In genomic region chr7:65981965-65982792, GRCh38 we compare ENCODE assay signal across 8 cellular contexts. TPM values are rescaled to one million over a fixed set of nuclear protein-coding genes. Genes with fewer than 3 reads are reported as not detected.
DNase-seq lines count a peak whose midpoint lies in the region; ATAC-seq, FAIRE-seq and TF ChIP-seq lines count a peak whose summit lies in the region.

Gene GUSB, minus strand, starts transcription at chr7:65982213. Its CDS starts 30 bp downstream, at chr7:65982183.

- peaks cover 4 to 12% of the 10 kb centered on the region in 2 experiments for H4K20me1 ChIP-seq in H1 (replicated peaks in 1 of 2; ENCODE audit: control insufficient read depth in 1 of 2, insufficient read depth in 2 of 2, low read length in 2 of 2)

- intact Hi-C loops in Caco-2 (cut with micrococcal nuclease; ENCODE audit: unreplicated experiment): loop anchor here (2.0 kb wide), 1 partner anchor 33 kb away; no protein-coding TSS in a partner anchor

- peak; percentile 92 to 95 for DNase-seq in Caco-2
- peak; percentile 96 for DNase-seq in NT2/D1 (ENCODE audit: low read depth, low spot score)
- peak; percentile 94 for DNase-seq in activated CD8-positive, alpha-beta memory T cell treated with anti-CD3 and anti-CD28 coated beads, Interleukin-2, amount 10 ng/mL, durations not matched to agents 7 days and 5 days
- peak; percentile 79 to 98 for DNase-seq in H1 (ENCODE audit: low read depth in 1 of 2, low spot score in 2 of 2)
- DNase-seq in mesenchymal stem cell: peak; percentile 83
- peak; percentile 72 for DNase-seq in stimulated activated CD8-positive, alpha-beta memory T cell treated with anti-CD3 and anti-CD28 coated beads, Interleukin-12 subunit alpha, Interleukin-12 subunit beta, amount 100 ng/mL, for 24 hours (ENCODE audit: extremely low read depth)

- peak in 1 of 2 experiments; percentile 16; a peak in 1 of 4 replicates for TF ChIP-seq RAD21 in H1 (IDR thresholded peaks at IDR 0.05 in 1 of 2, conservative IDR thresholded peaks at IDR 0.05 in 1 of 2; ENCODE audit: low read depth in 2 of 2, low read length in 2 of 2)

- CTCF ChIA-PET in Caco-2 (lab: Charles Lee): interaction anchor here (0.7 kb wide), 1 partner anchor 212 kb away, joined by 5 read pairs; no protein-coding TSS in a partner anchor
- CTCF ChIA-PET in activated CD8-positive, alpha-beta memory T cell treated with anti-CD3 and anti-CD28 coated beads, Interleukin-2, amount 10 ng/mL, durations not matched to agents 7 days and 5 days (lab: Charles Lee): interaction anchor here (1.0 to 1.8 kb wide), 3 partner anchors 49 to 231 kb away, joined by 3 to 8 read pairs (median 3); no protein-coding TSS in a partner anchor
- CTCF ChIA-PET in H1 (lab: Charles Lee; ENCODE audit: partially characterized antibody): no interaction called here

- H2BK15ac ChIP-seq in H1 (ENCODE audit: low read length): no peak within 1 kb of the TSS
- peak within 1 kb of the TSS; percentile 48 for H2BK15ac ChIP-seq in mesenchymal stem cell (ENCODE audit: low read depth, poor library complexity, severe bottlenecking)

- no peak within 1 kb of the TSS for H4K91ac ChIP-seq in H1 (replicated peaks; ENCODE audit: insufficient read length, low read length)
- H4K91ac ChIP-seq in mesenchymal stem cell (ENCODE audit: low read length): peak within 1 kb of the TSS; percentile 44

- WGBS in H1 (ENCODE audit: extremely low coverage in 1 of 2, insufficient coverage in 1 of 2, insufficient read length in 1 of 2, insufficient replicate concordance in 2 of 2, low coverage in 1 of 2, low lambda C conversion rate in 2 of 2, missing lambda C conversion rate in 1 of 2), 2 experiments: 9% methylated on average over 49 of the region's 62 CpGs; no CpG with 5 or more reads in 1 of the 2 experiments
- WGBS in mesenchymal stem cell: 10% methylated on average over 62 of the region's 62 CpGs

- H3K79me2 ChIP-seq in H1 (ENCODE audit: control insufficient read depth in 1 of 2, insufficient read depth in 2 of 2, low read length in 2 of 2): peaks cover 0 to 16% of the 10 kb centered on the region in 2 experiments; a peak in 2 of 4 replicates

- H2AFZ ChIP-seq in H1 (ENCODE audit: low read length) (peak within 1 kb of the TSS; percentile 95), mesenchymal stem cell (ENCODE audit: low read depth, low read length) (peak within 1 kb of the TSS; percentile 85)

- no peaks in the 10 kb centered on the region for H3K27me3 ChIP-seq in Caco-2 (replicated peaks; ENCODE audit: control insufficient read depth, insufficient read depth, low read length)
- H3K27me3 ChIP-seq in HUES48 (ENCODE audit: control insufficient read depth, insufficient read depth, low read length): no peaks in the 10 kb centered on the region
- no peaks in the 10 kb centered on the region for H3K27me3 ChIP-seq in NT2/D1 (ENCODE audit: insufficient read depth, insufficient read length)
- H3K27me3 ChIP-seq in H1 (replicated peaks in 1 of 4; ENCODE audit: control insufficient read depth in 3 of 4, extremely low read depth in 1 of 4, insufficient read depth in 3 of 4, low read length in 3 of 4): no peaks in the 10 kb centered on the region
- H3K27me3 ChIP-seq in mesenchymal stem cell (ENCODE audit: control insufficient read depth in 1 of 2, insufficient read depth in 1 of 2, low read length in 2 of 2): no peaks in the 10 kb centered on the region

- H3K4me1 Mint-ChIP-seq in Caco-2 (ENCODE audit: low read depth, unreplicated experiment): no peaks in the 10 kb centered on the region
- peaks cover 6% of the 10 kb centered on the region for H3K4me1 Mint-ChIP-seq in activated CD8-positive, alpha-beta memory T cell treated with anti-CD3 and anti-CD28 coated beads, Interleukin-2, amount 10 ng/mL, durations not matched to agents 7 days and 5 days

- H3K23ac ChIP-seq in H1 (ENCODE audit: insufficient read length): no peak within 1 kb of the TSS
- no peak within 1 kb of the TSS for H3K23ac ChIP-seq in mesenchymal stem cell (ENCODE audit: low read length in 2 of 2)

- BruUV-seq in Caco-2 (replicated peaks; lab: Mats Ljungman, UMichigan): no TSS peak

- H3K9me3 Mint-ChIP-seq in Caco-2 (ENCODE audit: unreplicated experiment): no peaks in the 10 kb centered on the region
- H3K9me3 Mint-ChIP-seq in activated CD8-positive, alpha-beta memory T cell treated with anti-CD3 and anti-CD28 coated beads, Interleukin-2, amount 10 ng/mL, durations not matched to agents 7 days and 5 days (ENCODE audit: low read depth): no peaks in the 10 kb centered on the region

- H3K4me3 ChIP-seq in Caco-2 (ENCODE audit: low read depth, low read length) (peak within 1 kb of the TSS; percentile 68), HUES48 (ENCODE audit: low read depth, low read length) (peak within 1 kb of the TSS; percentile 75), NT2/D1 (ENCODE audit: insufficient read length, low read depth) (peak within 1 kb of the TSS; percentile 88), H1 (ENCODE audit: extremely low read depth in 1 of 4, insufficient read depth in 2 of 4, low read depth in 3 of 4, low read length in 4 of 4) (peak within 1 kb of the TSS; percentile 64 to 93 (median 77)), mesenchymal stem cell (ENCODE audit: insufficient read depth in 1 of 2, low read depth in 1 of 2, low read length in 2 of 2) (peak within 1 kb of the TSS; percentile 83 to 87)

- no peaks in the 10 kb centered on the region for H3K27me3 Mint-ChIP-seq in Caco-2 (ENCODE audit: insufficient read depth, unreplicated experiment)
- H3K27me3 Mint-ChIP-seq in activated CD8-positive, alpha-beta memory T cell treated with anti-CD3 and anti-CD28 coated beads, Interleukin-2, amount 10 ng/mL, durations not matched to agents 7 days and 5 days: no peaks in the 10 kb centered on the region

- TF ChIP-seq EP300 in H1 (IDR thresholded peaks at IDR 0.05; ENCODE audit: borderline replicate concordance in 1 of 2, low read depth in 2 of 2, low read length in 2 of 2): 0 out of 3 replicates have a peak, but pooled peaks of 1 of the 2 experiments have one; percentile 73

- H4K5ac ChIP-seq in H1 (ENCODE audit: insufficient read length, low read depth, low read length): peak within 1 kb of the TSS; percentile 67

- H3K9ac ChIP-seq in HUES48 (ENCODE audit: low read depth, low read length) (peak within 1 kb of the TSS; percentile 81), NT2/D1 (ENCODE audit: insufficient read length, low read depth) (peak within 1 kb of the TSS; percentile 98), H1 (replicated peaks in 1 of 4; ENCODE audit: extremely low read depth in 1 of 4, low read depth in 3 of 4, low read length in 3 of 4) (peak within 1 kb of the TSS; percentile 77 to 90 (median 83)), mesenchymal stem cell (ENCODE audit: low read length) (peak within 1 kb of the TSS; percentile 94)

- H3K56ac ChIP-seq in H1 (replicated peaks; ENCODE audit: insufficient read length, low read depth, low read length): peak within 1 kb of the TSS; percentile 64

- POLR2A ChIA-PET in Caco-2 (lab: Charles Lee): no interaction called here
- POLR2A ChIA-PET in H1 (lab: Charles Lee; ENCODE audit: partially characterized antibody): interaction anchor here (0.7 to 2.1 kb wide), 5 partner anchors 8 to 673 kb away, joined by 3 to 6 read pairs (median 3); no protein-coding TSS in a partner anchor

- H2BK20ac ChIP-seq in H1 (ENCODE audit: low read length): no peak within 1 kb of the TSS

- H3K23me2 ChIP-seq in H1 (ENCODE audit: low read depth, low read length): no peaks in the 10 kb centered on the region

- H3K79me1 ChIP-seq in H1 (ENCODE audit: low read depth, low read length): no peaks in the 10 kb centered on the region; the same call in none of the 2 replicates
- peaks cover 18% of the 10 kb centered on the region for H3K79me1 ChIP-seq in mesenchymal stem cell (replicated peaks; ENCODE audit: low read length, poor library complexity, severe bottlenecking)

- TF ChIP-seq POLR2A in H1 (IDR thresholded peaks at IDR 0.05; ENCODE audit: control extremely low read depth in 1 of 2, low read depth in 2 of 2, low read length in 2 of 2): peak; percentile 92 to 96

- peak within 1 kb of the TSS; percentile 96 for H4K8ac ChIP-seq in H1 (ENCODE audit: extremely low read depth, insufficient read depth, low read length)
- peak within 1 kb of the TSS; percentile 92 for H4K8ac ChIP-seq in mesenchymal stem cell (ENCODE audit: low read length)

- H3K4me3 Mint-ChIP-seq in Caco-2 (ENCODE audit: unreplicated experiment): peak within 1 kb of the TSS; percentile 67
- H3K4me3 Mint-ChIP-seq in activated CD8-positive, alpha-beta memory T cell treated with anti-CD3 and anti-CD28 coated beads, Interleukin-2, amount 10 ng/mL, durations not matched to agents 7 days and 5 days: peak within 1 kb of the TSS; percentile 86

- H3K4ac ChIP-seq in H1 (replicated peaks; ENCODE audit: insufficient read length, low read depth, low read length) (no peak within 1 kb of the TSS), mesenchymal stem cell (ENCODE audit: low read depth in 1 of 2, low read length in 2 of 2) (peak within 1 kb of the TSS; percentile 60 to 83)

- H3K27ac ChIP-seq in HUES48 (ENCODE audit: low read depth, low read length) (peak within 1 kb of the TSS; percentile 78), H1 (ENCODE audit: low read depth, low read length) (peak within 1 kb of the TSS; percentile 73; the same call in 1 of the 2 replicates), mesenchymal stem cell (ENCODE audit: low read length, poor library complexity, severe bottlenecking) (peak within 1 kb of the TSS; percentile 15)

- H3K36me3 Mint-ChIP-seq in Caco-2 (ENCODE audit: insufficient read depth, unreplicated experiment): peaks cover 7% of the 10 kb centered on the region
- peaks cover 16% of the 10 kb centered on the region for H3K36me3 Mint-ChIP-seq in activated CD8-positive, alpha-beta memory T cell treated with anti-CD3 and anti-CD28 coated beads, Interleukin-2, amount 10 ng/mL, durations not matched to agents 7 days and 5 days

- H2BK120ac ChIP-seq in H1 (replicated peaks; ENCODE audit: low read depth, low read length) (no peak within 1 kb of the TSS), mesenchymal stem cell (ENCODE audit: low read depth, low read length) (peak within 1 kb of the TSS; percentile 45)

- H3K27ac Mint-ChIP-seq in Caco-2 (ENCODE audit: unreplicated experiment): peak within 1 kb of the TSS; percentile 23
- H3K27ac Mint-ChIP-seq in activated CD8-positive, alpha-beta memory T cell treated with anti-CD3 and anti-CD28 coated beads, Interleukin-2, amount 10 ng/mL, durations not matched to agents 7 days and 5 days: peak within 1 kb of the TSS; percentile 99

- no peak within 1 kb of the TSS for H2BK12ac ChIP-seq in H1 (ENCODE audit: low read depth, low read length)
- no peak within 1 kb of the TSS for H2BK12ac ChIP-seq in mesenchymal stem cell (ENCODE audit: low read length in 2 of 2)

- FAIRE-seq in H1 (lab: Jason Lieb, UNC): no peak

- H2AK5ac ChIP-seq in H1 (ENCODE audit: low read depth, low read length) (no peak within 1 kb of the TSS), mesenchymal stem cell (ENCODE audit: low read length, severe bottlenecking) (no peak within 1 kb of the TSS)

- H3K14ac ChIP-seq in H1 (ENCODE audit: insufficient read length): no peak within 1 kb of the TSS
- peak within 1 kb of the TSS; percentile 45 to 61 for H3K14ac ChIP-seq in mesenchymal stem cell (ENCODE audit: low read length in 2 of 2)

- no peaks in the 10 kb centered on the region for H3K36me3 ChIP-seq in Caco-2 (ENCODE audit: control insufficient read depth, insufficient read depth, low read length)
- H3K36me3 ChIP-seq in HUES48 (ENCODE audit: control insufficient read depth, insufficient read depth, low read length): peaks cover 24% of the 10 kb centered on the region
- H3K36me3 ChIP-seq in NT2/D1 (ENCODE audit: insufficient read depth, insufficient read length, low read length): peaks cover 30% of the 10 kb centered on the region
- H3K36me3 ChIP-seq in H1 (ENCODE audit: control insufficient read depth in 2 of 4, insufficient read depth in 4 of 4, low read length in 3 of 4): peaks cover 7 to 12% (median 10%) of the 10 kb centered on the region in 4 experiments; a peak in 7 of 8 replicates
- peaks cover 6 to 20% of the 10 kb centered on the region in 2 experiments for H3K36me3 ChIP-seq in mesenchymal stem cell (ENCODE audit: control insufficient read depth in 1 of 2, insufficient read depth in 2 of 2, low read depth in 1 of 2, low read length in 2 of 2)

- H3K9me3 ChIP-seq in Caco-2 (no peaks in the 10 kb centered on the region), HUES48 (ENCODE audit: control insufficient read depth, insufficient read depth, low read length) (no peaks in the 10 kb centered on the region), NT2/D1 (ENCODE audit: insufficient read depth, low read length) (no peaks in the 10 kb centered on the region), H1 (ENCODE audit: insufficient read depth in 2 of 2, low read depth in 1 of 2, low read length in 1 of 2) (no peaks in the 10 kb centered on the region), mesenchymal stem cell (ENCODE audit: control insufficient read depth, low read length) (no peaks in the 10 kb centered on the region)

- H3K4me1 ChIP-seq in Caco-2 (peaks cover 9% of the 10 kb centered on the region), HUES48 (ENCODE audit: control insufficient read depth, insufficient read depth, low read length) (peaks cover 7% of the 10 kb centered on the region; the same call in 1 of the 2 replicates), NT2/D1 (ENCODE audit: insufficient read depth, insufficient read length) (peaks cover 11% of the 10 kb centered on the region), H1 (replicated peaks in 1 of 4; ENCODE audit: control insufficient read depth in 3 of 4, insufficient read depth in 4 of 4, low read length in 3 of 4) (peaks cover 0 to 6% (median 2%) of the 10 kb centered on the region in 4 experiments; a peak in 4 of 7 replicates), mesenchymal stem cell (ENCODE audit: control insufficient read depth, insufficient read depth, low read depth, low read length) (peaks cover 18% of the 10 kb centered on the region)

- ATAC-seq in GM21390 (IDR thresholded peaks at IDR 0.05; ENCODE audit: unreplicated experiment): peak; percentile 79
- ATAC-seq in activated CD8-positive, alpha-beta memory T cell treated with anti-CD3 and anti-CD28 coated beads, Interleukin-2, amount 10 ng/mL, durations not matched to agents 7 days and 5 days: peak; percentile 87

- H3K18ac ChIP-seq in H1 (ENCODE audit: extremely low read depth, low read length) (peak within 1 kb of the TSS; percentile 83), mesenchymal stem cell (ENCODE audit: low read depth in 1 of 2, low read length in 2 of 2) (peak within 1 kb of the TSS; percentile 73 to 77)

- TF ChIP-seq CTCF in Caco-2 (IDR thresholded peaks at IDR 0.05; ENCODE audit: insufficient read depth in 1 of 2, low read depth in 1 of 2, low read length in 1 of 2, severe bottlenecking in 1 of 2, unreplicated experiment in 1 of 2) (no peak), H1 (IDR thresholded peaks at IDR 0.05; ENCODE audit: control extremely low read depth in 1 of 3, insufficient read depth in 1 of 3, low read depth in 1 of 3, low read length in 3 of 3) (no peak)

- H2BK5ac ChIP-seq in H1 (ENCODE audit: low read depth, low read length): peak within 1 kb of the TSS; percentile 66; the same call in 1 of the 2 replicates
- H2BK5ac ChIP-seq in mesenchymal stem cell (ENCODE audit: low read depth, low read length, poor library complexity, severe bottlenecking): no peak within 1 kb of the TSS

- H3K4me2 ChIP-seq in H1 (ENCODE audit: insufficient read depth in 1 of 2, low read depth in 2 of 2, low read length in 2 of 2) (peak within 1 kb of the TSS; percentile 17 to 65), mesenchymal stem cell (ENCODE audit: low read length, poor library complexity, severe bottlenecking) (peak within 1 kb of the TSS; percentile 91)

RNA-seq across cellular contexts. Expression of gene GUSB, which starts in this region (rescaled TPM):
- total RNA-seq in Caco-2 (2022): 71.3 and 80.0 TPM in 2 replicates
- total RNA-seq in activated CD8-positive, alpha-beta memory T cell treated with anti-CD3 and anti-CD28 coated beads, Interleukin-2, amount 10 ng/mL, durations not matched to agents 7 days and 5 days: 10 to 100 TPM; 84.3 to 88.0 TPM
- total RNA-seq in H1 (2021; fragmentation: NEBNext Ultra II Directional; extraction: Animal tissue kit (Norgen Biotek cat#: 25700)): 41.4 and 43.6 TPM in 2 replicates
- polyA plus RNA-seq in H1 (2011; rRNA removed): 71.3 and 107 TPM in 2 replicates
- 78.3 TPM for polyA plus RNA-seq in H1 (2011; cell fraction: cytosol; rRNA removed)
- polyA plus RNA-seq in H1 (2011; cell fraction: nucleus; rRNA removed): 166 TPM
- 46.1 to 68.1 TPM (median 60.1 TPM) in 4 replicates for polyA plus RNA-seq in H1 (2012, experiment 1 of 2)
- 40.0 TPM for polyA plus RNA-seq in H1 (2012, experiment 2 of 2)
- 49.1 TPM for polyA plus RNA-seq in H1 (2013, experiment 1 of 2)
- polyA plus RNA-seq in H1 (2013, experiment 2 of 2): 42.8 TPM
- polyA minus RNA-seq in H1 (2011; rRNA and poly(A)+ RNA removed): 68.9 and 90.7 TPM in 2 replicates
- polyA minus RNA-seq in H1 (2011; cell fraction: cytosol; rRNA and poly(A)+ RNA removed): 32.7 TPM
- 47.3 TPM for polyA minus RNA-seq in H1 (2011; cell fraction: nucleus; rRNA and poly(A)+ RNA removed)
- polyA plus RNA-seq in mesenchymal stem cell (2013, experiment 1 of 2): 26.6 TPM
- 26.9 TPM for polyA plus RNA-seq in mesenchymal stem cell (2013, experiment 2 of 2)

Comparison
In these comparisons a context has a peak if more than half of its experiments do, and no peak if none do; other contexts are left out.
1. Peak in every context shown above with its lines: DNase-seq, ATAC-seq, H3K4me3 ChIP-seq and H3K27ac ChIP-seq.
2. H3K27ac ChIP-seq: peak in every context shown above with its lines; median percentile 78 in HUES48; 73 in H1; 15 in mesenchymal stem cell.